In genomic region chr5:65704608-65705239, GRCh38 we compare ENCODE assay signal across 17 cellular contexts. TPM values are rescaled to one million over a fixed set of nuclear protein-coding genes. Genes with fewer than 3 reads are reported as not detected.
DNase-seq lines count a peak whose midpoint lies in the region; ATAC-seq and TF ChIP-seq lines count a peak whose summit lies in the region.
"Had no signal": no experiment of that assay in that cellular context is flagged by ENCODE, and none has a peak within 500 bp of the region (broad histone marks: within the 10 kb centered on the region; RNA-seq: fewer than 3 reads in every experiment).

No MANE protein-coding gene starts in this region.

- no peaks in the 10 kb centered on the region for H3K27me3 Mint-ChIP-seq in activated naive CD8-positive, alpha-beta T cell
- H3K27me3 Mint-ChIP-seq in activated naive CD8-positive, alpha-beta T cell treated with anti-CD3 and anti-CD28 coated beads for 36 hours, result no peaks in the 10 kb centered on the region
- H3K27me3 Mint-ChIP-seq in effector memory CD8-positive, alpha-beta T cell, result no peaks in the 10 kb centered on the region
- H3K27me3 Mint-ChIP-seq: B cell; CD4-positive, alpha-beta T cell; IgD-negative memory B cell had no signal

- H3K27ac Mint-ChIP-seq in activated naive CD8-positive, alpha-beta T cell, result peak overlapping the region; percentile 16
- no peak overlapping the region for H3K27ac Mint-ChIP-seq in activated naive CD8-positive, alpha-beta T cell treated with anti-CD3 and anti-CD28 coated beads for 36 hours
- H3K27ac Mint-ChIP-seq in effector memory CD8-positive, alpha-beta T cell, result peak overlapping the region in 1 of 2 donors; percentile 38
- H3K27ac Mint-ChIP-seq: B cell; CD4-positive, alpha-beta T cell; GM23338; IgD-negative memory B cell had no signal

- DNase-seq in activated naive CD8-positive, alpha-beta T cell treated with anti-CD3 and anti-CD28 coated beads for 36 hours, result no peak
- peak; percentile 11 for DNase-seq in fibroblast of villous mesenchyme (ENCODE audit: low read depth)
- no peak for DNase-seq in A172 (ENCODE audit: low spot score)
- DNase-seq in activated effector memory CD4-positive, alpha-beta T cell treated with anti-CD3 and anti-CD28 coated beads, Interleukin-2, amount 50 U/mL, for 16 hours, result no peak
- no peak for DNase-seq in WERI-Rb-1
- DNase-seq in effector memory CD8-positive, alpha-beta T cell, result no peak
- DNase-seq: C1 segment of cervical spinal cord; Calu3; CD4-positive, alpha-beta T cell; DMS53; H9 had no signal

- H3K4me1 Mint-ChIP-seq in activated naive CD8-positive, alpha-beta T cell (ENCODE audit: low read depth), result peaks cover 9% of the 10 kb centered on the region
- peaks cover 2% of the 10 kb centered on the region for H3K4me1 Mint-ChIP-seq in activated naive CD8-positive, alpha-beta T cell treated with anti-CD3 and anti-CD28 coated beads for 36 hours
- H3K4me1 Mint-ChIP-seq in effector memory CD8-positive, alpha-beta T cell (ENCODE audit: low read depth in 2 of 2), result no peaks in the 10 kb centered on the region
- H3K4me1 Mint-ChIP-seq: B cell, GM23338, H9, IgD-negative memory B cell had no signal

- H3K36me3 ChIP-seq in WERI-Rb-1, result peaks cover 16% of the 10 kb centered on the region

- H3K4me3 ChIP-seq in fibroblast of villous mesenchyme (ENCODE audit: low read depth, low read length) (no peak overlapping the region), WERI-Rb-1 (ENCODE audit: low read depth, low read length) (no peak overlapping the region)
- H3K4me3 ChIP-seq: GM12878, GM23338 had no signal

- H3K27ac ChIP-seq in WERI-Rb-1, result no peak overlapping the region

- no peak overlapping the region for H3K4me3 Mint-ChIP-seq in activated naive CD8-positive, alpha-beta T cell
- H3K4me3 Mint-ChIP-seq in activated naive CD8-positive, alpha-beta T cell treated with anti-CD3 and anti-CD28 coated beads for 36 hours, result no peak overlapping the region
- no peak overlapping the region for H3K4me3 Mint-ChIP-seq in effector memory CD8-positive, alpha-beta T cell
- H3K4me3 Mint-ChIP-seq: B cell; CD4-positive, alpha-beta T cell; GM23338; H9; IgD-negative memory B cell had no signal

- ATAC-seq in SK-N-SH treated with all-trans-retinoic acid at 6 μM for 48 hours, result no peak
- ATAC-seq in effector memory CD8-positive, alpha-beta T cell (replicated peaks), result no peak
- ATAC-seq: GM12878, GM23338 had no signal

- H3K9me3 ChIP-seq in WERI-Rb-1 (ENCODE audit: severe bottlenecking), result no peaks in the 10 kb centered on the region

- no peaks in the 10 kb centered on the region for H3K27me3 ChIP-seq in WERI-Rb-1 (ENCODE audit: insufficient read depth, low read depth, severe bottlenecking)

- TF ChIP-seq CTCF in fibroblast of villous mesenchyme (IDR thresholded peaks at IDR 0.05; ENCODE audit: insufficient read depth, low read depth, low read length), result no peak
- TF ChIP-seq CTCF in WERI-Rb-1 (IDR thresholded peaks at IDR 0.05; ENCODE audit: low read depth, low read length), result no peak

- H3K36me3 Mint-ChIP-seq in activated naive CD8-positive, alpha-beta T cell, result peaks cover 14% of the 10 kb centered on the region
- H3K36me3 Mint-ChIP-seq in activated naive CD8-positive, alpha-beta T cell treated with anti-CD3 and anti-CD28 coated beads for 36 hours, result peaks cover 20% of the 10 kb centered on the region
- H3K36me3 Mint-ChIP-seq in effector memory CD8-positive, alpha-beta T cell (ENCODE audit: insufficient read depth), result peaks cover 74% of the 10 kb centered on the region

- no peaks in the 10 kb centered on the region for H3K9me3 Mint-ChIP-seq in activated naive CD8-positive, alpha-beta T cell (ENCODE audit: low read depth)
- no peaks in the 10 kb centered on the region for H3K9me3 Mint-ChIP-seq in activated naive CD8-positive, alpha-beta T cell treated with anti-CD3 and anti-CD28 coated beads for 36 hours
- no peaks in the 10 kb centered on the region for H3K9me3 Mint-ChIP-seq in effector memory CD8-positive, alpha-beta T cell
- H3K9me3 Mint-ChIP-seq: CD4-positive, alpha-beta T cell; GM23338; H9; IgD-negative memory B cell had no signal

TF ChIP-seq in SK-N-SH treated with all-trans-retinoic acid at 6 μM for 48 hours, 23 proteins besides CTCF, POLR2A, EP300 and RAD21:
- TF ChIP-seq ZFP3 (CRISPR knock-in tag; IDR thresholded peaks at IDR 0.05) (no peak), TSHZ2 (CRISPR knock-in tag; IDR thresholded peaks at IDR 0.05) (peak; percentile 76; the same call in 1 of the 2 replicates), TCF4 (CRISPR knock-in tag; IDR thresholded peaks at IDR 0.05; ENCODE audit: borderline replicate concordance) (peak; percentile 99)
TF ChIP-seq in SK-N-SH treated with all-trans-retinoic acid at 6 μM for 48 hours: peak in this region for 2.

RNA-seq across cellular contexts. Expression of gene SGTB, which starts 17.2 kb away (rescaled TPM):
- 10 to 100 TPM; 17.0 to 18.2 TPM for total RNA-seq in activated naive CD8-positive, alpha-beta T cell treated with anti-CD3 and anti-CD28 coated beads for 36 hours
- total RNA-seq in fibroblast of villous mesenchyme, result 15.5 and 21.2 TPM in 2 replicates
- total RNA-seq in A172 (2014; rRNA removed; shearing (Covaris generic)), result 17.7 and 20.2 TPM in 2 replicates

RNA-seq across cellular contexts. Expression of gene NLN, which starts 17.3 kb away (rescaled TPM):
- 10 to 100 TPM; 47.7 to 48.5 TPM for total RNA-seq in activated naive CD8-positive, alpha-beta T cell treated with anti-CD3 and anti-CD28 coated beads for 36 hours
- total RNA-seq in fibroblast of villous mesenchyme, result 27.7 and 36.7 TPM in 2 replicates
- total RNA-seq in A172 (2014; rRNA removed; shearing (Covaris generic)), result 48.9 and 54.7 TPM in 2 replicates
